ENCODE assay signal across 24 cellular contexts in the genomic region with DNA sequence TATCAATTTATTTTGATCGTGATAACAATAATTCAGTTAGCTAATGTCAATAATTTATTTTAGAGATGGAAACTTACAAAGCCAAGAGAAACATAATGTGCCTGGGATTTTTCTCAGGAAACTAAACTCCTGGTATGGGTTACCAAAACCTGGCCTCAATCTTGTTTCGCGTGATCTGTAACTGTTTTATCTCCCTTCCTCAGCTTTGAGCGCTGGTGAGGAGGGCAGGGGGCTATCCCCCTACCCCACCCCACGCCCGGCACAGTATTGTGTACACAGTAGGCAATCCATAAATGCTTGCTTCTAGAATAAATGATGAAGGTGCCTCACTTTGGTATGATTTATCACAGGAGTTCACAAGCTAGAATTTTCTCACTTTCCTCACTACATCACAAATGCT.
"Had no signal": no experiment of that assay in that cellular context is flagged by ENCODE, and none has a peak within 500 bp of the region (broad histone marks: within the 10 kb centered on the region; RNA-seq: fewer than 3 reads in every experiment).

No MANE protein-coding gene starts in this region.

- H3K27ac ChIP-seq: dorsolateral prefrontal cortex, epithelial cell of prostate, esophagus squamous epithelium, left lung, suprapubic skin had no signal

- H3K36me3 Mint-ChIP-seq: immature natural killer cell; stimulated activated effector memory CD8-positive, alpha-beta T cell treated with anti-CD3 and anti-CD28 coated beads, Interleukin-12 subunit alpha, Interleukin-12 subunit beta, amount 100 ng/mL, for 72 hours; type B pancreatic cell had no signal

- H3K9me3 ChIP-seq: esophagus squamous epithelium, left lung, suprapubic skin, thyroid gland had no signal

- DNase-seq: cortex of kidney; dorsolateral prefrontal cortex; effector CD8-positive, alpha-beta T cell; esophagus squamous epithelium; foreskin fibroblast; immature natural killer cell; left lung; mesenchymal stem cell; midbrain; naive B cell; nephron progenitor cell; posterior cingulate gyrus; right cardiac atrium; stimulated activated CD4-positive, alpha-beta T cell treated with anti-CD3 and anti-CD28 coated beads, Interleukin-4, amount 100 ng/mL, for 1 hour; stimulated activated CD8-positive, alpha-beta memory T cell treated with anti-CD3 and anti-CD28 coated beads, Interleukin-4, amount 100 ng/mL, for 48 hours; stimulated activated naive CD8-positive, alpha-beta T cell treated with anti-CD3 and anti-CD28 coated beads, Interleukin-15, Interleukin-2, amounts not matched to agents 100 U/mL and 50 U/mL, for 24 hours; thyroid gland had no signal

- H3K27me3 Mint-ChIP-seq: type B pancreatic cell had no signal

- H3K36me3 ChIP-seq: esophagus squamous epithelium, left lung, suprapubic skin, thyroid gland had no signal

- H3K27me3 ChIP-seq: dorsolateral prefrontal cortex, esophagus squamous epithelium, left lung, suprapubic skin, thyroid gland had no signal

- H3K4me3 Mint-ChIP-seq: immature natural killer cell; naive B cell; nephron progenitor cell; stimulated activated effector memory CD8-positive, alpha-beta T cell treated with anti-CD3 and anti-CD28 coated beads, Interleukin-12 subunit alpha, Interleukin-12 subunit beta, amount 100 ng/mL, for 72 hours; type B pancreatic cell had no signal

- ATAC-seq: left lung; right cardiac atrium; stimulated activated effector memory CD8-positive, alpha-beta T cell treated with anti-CD3 and anti-CD28 coated beads, Interleukin-12 subunit alpha, Interleukin-12 subunit beta, amount 100 ng/mL, for 72 hours had no signal

- H3K4me3 ChIP-seq: dorsolateral prefrontal cortex, esophagus squamous epithelium, left lung, lung, suprapubic skin, thyroid gland had no signal

- H3K27ac Mint-ChIP-seq: immature natural killer cell, naive B cell had no signal

- FAIRE-seq: keratinocyte, urothelium cell line had no signal

- H3K9me3 Mint-ChIP-seq: immature natural killer cell; nephron progenitor cell; stimulated activated effector memory CD8-positive, alpha-beta T cell treated with anti-CD3 and anti-CD28 coated beads, Interleukin-12 subunit alpha, Interleukin-12 subunit beta, amount 100 ng/mL, for 72 hours; type B pancreatic cell had no signal
